In the genomic region with DNA sequence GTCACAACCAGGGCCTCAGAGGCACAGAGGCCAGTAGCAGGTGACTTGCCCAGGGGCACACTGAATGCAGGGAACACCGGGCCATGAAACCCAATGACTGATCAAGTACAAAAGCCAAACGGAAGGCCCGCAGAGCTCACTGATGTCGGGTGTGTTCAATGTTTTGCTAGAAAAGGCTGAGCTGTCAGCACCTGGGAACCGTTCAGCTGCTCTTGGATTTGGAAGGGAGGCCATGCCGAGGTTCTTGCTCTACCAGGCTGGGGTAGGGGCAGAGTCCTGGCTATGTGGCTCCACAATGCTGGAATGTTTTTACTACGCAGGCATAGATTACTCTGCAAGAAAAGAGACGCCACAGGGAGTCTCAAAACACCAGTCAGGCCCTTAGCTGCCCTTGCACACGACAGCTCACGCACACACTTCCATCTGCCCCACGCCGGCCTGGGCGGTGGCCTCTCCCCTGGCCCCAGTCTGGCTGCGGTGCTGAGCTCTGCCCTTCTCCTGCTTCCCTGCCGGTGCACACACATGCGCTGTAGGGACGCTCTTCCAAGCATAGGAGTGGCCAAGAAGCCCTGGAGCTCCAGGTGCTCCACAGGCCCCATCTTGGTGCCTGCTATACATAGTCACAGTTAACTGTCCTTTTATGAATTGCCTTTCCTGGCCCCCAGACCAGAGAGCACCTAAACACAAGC, we compare ENCODE assay signal across 22 cellular contexts.
DNase-seq lines count a peak whose midpoint lies in the region; ATAC-seq, FAIRE-seq and TF ChIP-seq lines count a peak whose summit lies in the region.
"Had no signal": no experiment of that assay in that cellular context is flagged by ENCODE, and none has a peak within 500 bp of the region (broad histone marks: within the 10 kb centered on the region; RNA-seq: fewer than 3 reads in every experiment).

No MANE protein-coding gene starts in this region.

- H3K27me3 Mint-ChIP-seq in glutamatergic neuron (ENCODE audit: unreplicated experiment): peaks cover 14% of the 10 kb centered on the region
- H3K27me3 Mint-ChIP-seq: activated CD8-positive, alpha-beta T cell treated with anti-CD3 and anti-CD28 coated beads for 36 hours; dendritic cell treated with granulocyte-macrophage colony-stimulating factor and Interleukin-4, amounts not matched to agents 40 ng/mL and 50 ng/mL, for 4 days had no signal

- peak overlapping the region; percentile 90 for H3K27ac Mint-ChIP-seq in glutamatergic neuron (ENCODE audit: unreplicated experiment)
- H3K27ac Mint-ChIP-seq: activated B cell treated with CpG ODN at 0.5 μM for 24 hours; activated CD8-positive, alpha-beta T cell treated with anti-CD3 and anti-CD28 coated beads for 36 hours; activated naive CD4-positive, alpha-beta T cell treated with anti-CD3 and anti-CD28 coated beads for 36 hours; activated T-cell treated with anti-CD3 and anti-CD28 coated beads, Interleukin-2, amount 50 U/mL, for 24 hours; dendritic cell treated with granulocyte-macrophage colony-stimulating factor and Interleukin-4, amounts not matched to agents 40 ng/mL and 50 ng/mL, for 4 days; T-helper 17 cell had no signal

- peaks cover 32% of the 10 kb centered on the region for H3K9me3 Mint-ChIP-seq in glutamatergic neuron (ENCODE audit: unreplicated experiment)
- H3K9me3 Mint-ChIP-seq: dendritic cell treated with granulocyte-macrophage colony-stimulating factor and Interleukin-4, amounts not matched to agents 40 ng/mL and 50 ng/mL, for 4 days had no signal

- H3K4me1 ChIP-seq in neutrophil (ENCODE audit: control insufficient read depth in 1 of 2, insufficient read depth in 1 of 2, low read depth in 1 of 2, low read length in 1 of 2): peaks cover 7 to 18% of the 10 kb centered on the region in 2 experiments

- peak overlapping the region; percentile 73 for H3K4me3 Mint-ChIP-seq in glutamatergic neuron (ENCODE audit: unreplicated experiment)
- H3K4me3 Mint-ChIP-seq: activated B cell treated with CpG ODN at 0.5 μM for 24 hours; activated CD8-positive, alpha-beta T cell treated with anti-CD3 and anti-CD28 coated beads for 36 hours; activated naive CD4-positive, alpha-beta T cell treated with anti-CD3 and anti-CD28 coated beads for 36 hours; activated T-cell treated with anti-CD3 and anti-CD28 coated beads, Interleukin-2, amount 50 U/mL, for 24 hours; CD4-positive, CD25-positive, alpha-beta regulatory T cell; dendritic cell treated with granulocyte-macrophage colony-stimulating factor and Interleukin-4, amounts not matched to agents 40 ng/mL and 50 ng/mL, for 4 days; T-helper 17 cell had no signal

- H3K36me3 ChIP-seq in neutrophil: peaks cover 46% of the 10 kb centered on the region

- H3K36me3 Mint-ChIP-seq in glutamatergic neuron (ENCODE audit: unreplicated experiment): peaks cover 7% of the 10 kb centered on the region
- H3K36me3 Mint-ChIP-seq: CD4-positive, CD25-positive, alpha-beta regulatory T cell; IgD-negative memory B cell had no signal

- H3K27me3 ChIP-seq in neutrophil: no peaks in the 10 kb centered on the region
- H3K27me3 ChIP-seq: MG63 had no signal

- TF ChIP-seq CTCF in C4-2B (conservative IDR thresholded peaks at IDR 0.05) (no peak), VCaP (conservative IDR thresholded peaks at IDR 0.05) (no peak), glutamatergic neuron (IDR thresholded peaks at IDR 0.05; ENCODE audit: partially characterized antibody, unreplicated experiment) (no peak), neutrophil (IDR thresholded peaks at IDR 0.05) (no peak)

- no peak for DNase-seq in glutamatergic neuron
- no peak for DNase-seq in urothelium cell line (ENCODE audit: low spot score)
- no peak for DNase-seq in stimulated activated CD4-positive, alpha-beta T cell treated with anti-CD3 and anti-CD28 coated beads, Interleukin-4, amount 100 ng/mL, for 4 hours
- no peak for DNase-seq in activated CD8-positive, alpha-beta memory T cell treated with anti-CD3 and anti-CD28 coated beads, Interleukin-2, amount 50 U/mL, for 48 hours
- DNase-seq: ACHN; activated B cell treated with CpG ODN at 0.5 μM for 24 hours; activated CD8-positive, alpha-beta T cell treated with anti-CD3 and anti-CD28 coated beads for 36 hours; activated naive CD4-positive, alpha-beta T cell treated with anti-CD3 and anti-CD28 coated beads for 36 hours; activated T-cell treated with anti-CD3 and anti-CD28 coated beads, Interleukin-2, amount 50 U/mL, for 24 hours; CD4-positive, CD25-positive, alpha-beta regulatory T cell; foreskin fibroblast; MG63; NCI-H146; NCI-H226; stimulated activated CD4-positive, alpha-beta T cell treated with anti-CD3 and anti-CD28 coated beads, Interleukin-2, amount 100 ng/mL, for 24 hours; T-helper 17 cell had no signal

- peak overlapping the region; percentile 80 for H3K27ac ChIP-seq in C4-2B
- peak overlapping the region; percentile 87 for H3K27ac ChIP-seq in VCaP
- peak overlapping the region; percentile 32 for H3K27ac ChIP-seq in neutrophil

- peaks cover 50% of the 10 kb centered on the region for H3K4me1 Mint-ChIP-seq in glutamatergic neuron (ENCODE audit: low read depth, unreplicated experiment)
- H3K4me1 Mint-ChIP-seq: CD4-positive, CD25-positive, alpha-beta regulatory T cell; T-helper 17 cell had no signal

- FAIRE-seq in urothelium cell line (lab: Jason Lieb, UNC): no peak

- H3K9me3 ChIP-seq in neutrophil: no peaks in the 10 kb centered on the region
- H3K9me3 ChIP-seq: MG63 had no signal

- ATAC-seq in GM21723 (IDR thresholded peaks at IDR 0.05; ENCODE audit: unreplicated experiment): no peak
- ATAC-seq: activated CD8-positive, alpha-beta T cell treated with anti-CD3 and anti-CD28 coated beads for 36 hours; T-helper 17 cell had no signal

- H3K4me3 ChIP-seq in neutrophil (ENCODE audit: low read depth in 1 of 2, low read length in 1 of 2): no peak overlapping the region
- H3K4me3 ChIP-seq: MG63 had no signal

Comparison
In these comparisons a context has a peak if more than half of its experiments do, and no peak if none do; other contexts are left out.
1. H3K27ac ChIP-seq: peak in every context shown above with its lines; median percentile 87 in VCaP; 80 in C4-2B; 32 in neutrophil.